Comparison of ENCODE assay signal across 8 cellular contexts in genomic region chr17:4939804-4940624, GRCh38. TPM values are rescaled to one million over a fixed set of nuclear protein-coding genes. Genes with fewer than 3 reads are reported as not detected.
DNase-seq lines count a peak whose midpoint lies in the region; ATAC-seq lines count a peak whose summit lies in the region.

Gene RNF167, plus strand, starts transcription at chr17:4940268. Its CDS starts 642 bp downstream, at chr17:4940910.
Gene SLC25A11, minus strand, starts transcription at chr17:4940046. Its CDS starts 136 bp downstream, at chr17:4939910.

- peaks cover 15 to 52% (median 28%) of the 10 kb centered on the region in 3 donors for H3K36me3 Mint-ChIP-seq in immature natural killer cell

- peak within 1 kb of the TSS; percentile 93 to 98 (median 95) for H3K27ac Mint-ChIP-seq in immature natural killer cell

- H3K27me3 Mint-ChIP-seq in immature natural killer cell (ENCODE audit: low read depth in 3 of 3): peaks cover 5 to 24% (median 13%) of the 10 kb centered on the region in 3 donors

- DNase-seq in AG08396 (ENCODE audit: low spot score): peak; percentile 98
- peak; percentile 94 for DNase-seq in NCI-H345 treated with DMSO at 0.1 percent for 48 hours (lab: John Stamatoyannopoulos, UW; ENCODE audit: unreplicated experiment)
- peak; percentile 96 to 98 (median 97) for DNase-seq in activated CD4-positive, CD25-positive, alpha-beta regulatory T cell (lab: John Stamatoyannopoulos, UW)
- peak; percentile 99 for DNase-seq in central memory CD4-positive, alpha-beta T cell
- DNase-seq in immature natural killer cell: peak; percentile 97 to 99 (median 99)
- peak; percentile 99 for DNase-seq in smooth muscle cell of the brain vasculature (ENCODE audit: low read depth, low spot score)

- peaks cover 68 to 73% of the 10 kb centered on the region in 2 donors for H3K4me1 Mint-ChIP-seq in immature natural killer cell

- ATAC-seq in GM19023 (IDR thresholded peaks at IDR 0.05; ENCODE audit: unreplicated experiment) (peak; percentile 73), HG03280 (IDR thresholded peaks at IDR 0.05; ENCODE audit: unreplicated experiment) (peak; percentile 80)

- no peaks in the 10 kb centered on the region for H3K9me3 Mint-ChIP-seq in immature natural killer cell

- peak within 1 kb of the TSS; percentile 96 to 100 (median 99) for H3K4me3 Mint-ChIP-seq in immature natural killer cell

RNA-seq across cellular contexts. Expression of gene RNF167, which starts in this region (rescaled TPM):
- polyA plus RNA-seq in immature natural killer cell: 10 to 100 TPM; 62.3 to 78.2 (median 73.1) TPM

RNA-seq across cellular contexts. Expression of gene SLC25A11, which starts in this region (rescaled TPM):
- 100 to 1,000 TPM; 139 to 196 (median 139) TPM for polyA plus RNA-seq in immature natural killer cell

Comparison
In these comparisons a context has a peak if more than half of its experiments do, and no peak if none do; other contexts are left out.
1. Peak in every context shown above with its lines: DNase-seq and ATAC-seq.